29 cellular contexts compared by ENCODE assay signal in genomic region chr16:52518884-52519283, GRCh38. TPM values are rescaled to one million over a fixed set of nuclear protein-coding genes. Genes with fewer than 3 reads are reported as not detected.
"Had no signal": no experiment of that assay in that cellular context is flagged by ENCODE, and none has a peak within 500 bp of the region (broad histone marks: within the 10 kb centered on the region; RNA-seq: fewer than 3 reads in every experiment).

No MANE protein-coding gene starts in this region.

- H3K27me3 Mint-ChIP-seq: stimulated activated memory B cell treated with anti-CD40 and anti-IgM and Interleukin-4, amounts not matched to agents 10 μg/mL and 1 μg/mL and 100 μg/mL, for 72 hours; stimulated activated naive B cell treated with anti-CD40 and anti-IgM and Interleukin-4, amounts not matched to agents 10 μg/mL and 1 μg/mL and 100 μg/mL, for 72 hours; stimulated activated naive CD8-positive, alpha-beta T cell treated with anti-CD3 and anti-CD28 coated beads, Interleukin-15, amount 100 ng/mL, for 72 hours; stimulated activated naive CD8-positive, alpha-beta T cell treated with anti-CD3 and anti-CD28 coated beads, Interleukin-15, Interleukin-2, amounts not matched to agents 100 ng/mL and 50 ng/mL, for 24 hours; type B pancreatic cell had no signal

- H3K27me3 ChIP-seq: stomach, suprapubic skin, testis, thyroid gland, tibial artery, tibial nerve, transverse colon, upper lobe of left lung, upper lobe of right lung, uterus, vagina had no signal

- H3K36me3 ChIP-seq: suprapubic skin, thoracic aorta, thyroid gland, tibial artery, tibial nerve, transverse colon, upper lobe of left lung, upper lobe of right lung, uterus, vagina had no signal

- H3K27ac Mint-ChIP-seq: stimulated activated effector memory CD8-positive, alpha-beta T cell treated with anti-CD3 and anti-CD28 coated beads, Interleukin-12 subunit alpha, Interleukin-12 subunit beta, amount 100 ng/mL, for 72 hours; stimulated activated memory B cell treated with anti-CD40 and anti-IgM and Interleukin-4, amounts not matched to agents 10 μg/mL and 1 μg/mL and 100 μg/mL, for 72 hours; stimulated activated naive B cell treated with anti-CD40 and anti-IgM and Interleukin-4, amounts not matched to agents 10 μg/mL and 1 μg/mL and 100 μg/mL, for 72 hours; stimulated activated naive CD8-positive, alpha-beta T cell treated with anti-CD3 and anti-CD28 coated beads, Interleukin-15, amount 100 ng/mL, for 72 hours; stimulated activated naive CD8-positive, alpha-beta T cell treated with anti-CD3 and anti-CD28 coated beads, Interleukin-15, Interleukin-2, amounts not matched to agents 100 ng/mL and 50 ng/mL, for 24 hours; type B pancreatic cell had no signal

- DNase-seq: stimulated activated CD4-positive, alpha-beta T cell treated with anti-CD3 and anti-CD28 coated beads, Interleukin-2, amount 100 ng/mL, for 48 hours; stimulated activated CD4-positive, alpha-beta T cell treated with anti-CD3 and anti-CD28 coated beads, Interleukin-4, amount 100 ng/mL, for 1 hour; stimulated activated CD4-positive, alpha-beta T cell treated with anti-CD3 and anti-CD28 coated beads, Interleukin-4, amount 100 ng/mL, for 24 hours; stimulated activated CD4-positive, alpha-beta T cell treated with anti-CD3 and anti-CD28 coated beads, Interleukin-4, amount 100 ng/mL, for 4 hours; stimulated activated CD8-positive, alpha-beta memory T cell treated with anti-CD3 and anti-CD28 coated beads, Interleukin-4, amount 100 ng/mL, for 48 hours; stimulated activated naive B cell treated with anti-CD40 and anti-IgM and Interleukin-4, amounts not matched to agents 10 μg/mL and 1 μg/mL and 100 μg/mL, for 72 hours; stimulated activated naive CD4-positive, alpha-beta T cell; stimulated activated naive CD4-positive, alpha-beta T cell treated with Interleukin-2 at 50 U/mL for 16 hours; stimulated activated naive CD8-positive, alpha-beta T cell treated with anti-CD3 and anti-CD28 coated beads, Interleukin-15, amount 100 ng/mL, for 72 hours; stimulated activated naive CD8-positive, alpha-beta T cell treated with anti-CD3 and anti-CD28 coated beads, Interleukin-15, Interleukin-2, amounts not matched to agents 100 U/mL and 50 U/mL, for 24 hours; stomach; substantia nigra; testis; thyroid gland; tibial artery; transverse colon; trophoblast cell; upper lobe of left lung; upper lobe of right lung; uterus had no signal

- H3K9me3 Mint-ChIP-seq: type B pancreatic cell had no signal

- ATAC-seq: stimulated activated effector memory CD8-positive, alpha-beta T cell treated with anti-CD3 and anti-CD28 coated beads, Interleukin-12 subunit alpha, Interleukin-12 subunit beta, amount 100 ng/mL, for 72 hours; stimulated activated naive B cell treated with anti-CD40 and anti-IgM and Interleukin-4, amounts not matched to agents 10 μg/mL and 1 μg/mL and 100 μg/mL, for 72 hours; stimulated activated naive CD8-positive, alpha-beta T cell treated with anti-CD3 and anti-CD28 coated beads, Interleukin-15, amount 100 ng/mL, for 72 hours; stimulated activated naive CD8-positive, alpha-beta T cell treated with anti-CD3 and anti-CD28 coated beads, Interleukin-15, Interleukin-2, amounts not matched to agents 100 U/mL and 50 U/mL, for 24 hours; upper lobe of right lung had no signal

- H3K36me3 Mint-ChIP-seq: stimulated activated effector memory CD8-positive, alpha-beta T cell treated with anti-CD3 and anti-CD28 coated beads, Interleukin-12 subunit alpha, Interleukin-12 subunit beta, amount 100 ng/mL, for 72 hours; stimulated activated memory B cell treated with anti-CD40 and anti-IgM and Interleukin-4, amounts not matched to agents 10 μg/mL and 1 μg/mL and 100 μg/mL, for 72 hours; stimulated activated naive B cell treated with anti-CD40 and anti-IgM and Interleukin-4, amounts not matched to agents 10 μg/mL and 1 μg/mL and 100 μg/mL, for 72 hours had no signal

- H3K9me3 ChIP-seq: stomach, suprapubic skin, testis, thoracic aorta, thyroid gland, tibial artery, tibial nerve, transverse colon, upper lobe of left lung, upper lobe of right lung, uterus, vagina had no signal

- H3K4me3 ChIP-seq: stomach, suprapubic skin, testis, thoracic aorta, thyroid gland, tibial artery, tibial nerve, transverse colon, upper lobe of left lung, upper lobe of right lung, uterus, vagina had no signal

- H3K4me1 ChIP-seq: suprapubic skin, testis, thyroid gland, tibial artery, tibial nerve, transverse colon, upper lobe of left lung, upper lobe of right lung, uterus, vagina had no signal

- H3K27ac ChIP-seq: stomach, suprapubic skin, testis, thoracic aorta, thyroid gland, tibial artery, tibial nerve, transverse colon, upper lobe of left lung, upper lobe of right lung, uterus, vagina had no signal

- FAIRE-seq: urothelium cell line had no signal

- H3K4me1 Mint-ChIP-seq: stimulated activated effector memory CD8-positive, alpha-beta T cell treated with anti-CD3 and anti-CD28 coated beads, Interleukin-12 subunit alpha, Interleukin-12 subunit beta, amount 100 ng/mL, for 72 hours; stimulated activated memory B cell treated with anti-CD40 and anti-IgM and Interleukin-4, amounts not matched to agents 10 μg/mL and 1 μg/mL and 100 μg/mL, for 72 hours; stimulated activated naive B cell treated with anti-CD40 and anti-IgM and Interleukin-4, amounts not matched to agents 10 μg/mL and 1 μg/mL and 100 μg/mL, for 72 hours; stimulated activated naive CD8-positive, alpha-beta T cell treated with anti-CD3 and anti-CD28 coated beads, Interleukin-15, amount 100 ng/mL, for 72 hours had no signal

- H3K4me3 Mint-ChIP-seq: stimulated activated effector memory CD8-positive, alpha-beta T cell treated with anti-CD3 and anti-CD28 coated beads, Interleukin-12 subunit alpha, Interleukin-12 subunit beta, amount 100 ng/mL, for 72 hours; stimulated activated memory B cell treated with anti-CD40 and anti-IgM and Interleukin-4, amounts not matched to agents 10 μg/mL and 1 μg/mL and 100 μg/mL, for 72 hours; stimulated activated naive B cell treated with anti-CD40 and anti-IgM and Interleukin-4, amounts not matched to agents 10 μg/mL and 1 μg/mL and 100 μg/mL, for 72 hours; stimulated activated naive CD8-positive, alpha-beta T cell treated with anti-CD3 and anti-CD28 coated beads, Interleukin-15, amount 100 ng/mL, for 72 hours; stimulated activated naive CD8-positive, alpha-beta T cell treated with anti-CD3 and anti-CD28 coated beads, Interleukin-15, Interleukin-2, amounts not matched to agents 100 ng/mL and 50 ng/mL, for 24 hours; type B pancreatic cell had no signal

RNA-seq across cellular contexts. Expression of gene TOX3, which starts 28.1 kb away (rescaled TPM):
- total RNA-seq: thoracic aorta, thyroid gland had no signal
